ENCODE assay signal across 8 cellular contexts in genomic region chr3:11721114-11721440, GRCh38.
DNase-seq lines count a peak whose midpoint lies in the region; TF ChIP-seq lines count a peak whose summit lies in the region.

No MANE protein-coding gene starts in this region.

- H3K27ac ChIP-seq in OCI-LY1 (ENCODE audit: low read depth, low read length, poor library complexity, severe bottlenecking): peak overlapping the region; percentile 51
- no peak overlapping the region for H3K27ac ChIP-seq in endodermal cell (ENCODE audit: low read depth, low read length)
- peak overlapping the region in 1 of 2 donors; percentile 91 for H3K27ac ChIP-seq in ovary

- TF ChIP-seq EP300 in ovary (IDR thresholded peaks at IDR 0.05): no peak

- H3K36me3 Mint-ChIP-seq in Calu3 (ENCODE audit: insufficient read depth, unreplicated experiment) (peaks cover 35% of the 10 kb centered on the region), endodermal cell (ENCODE audit: low read depth) (no peaks in the 10 kb centered on the region)

- no peaks in the 10 kb centered on the region for H3K9me3 ChIP-seq in OCI-LY1 (ENCODE audit: low read length)
- no peaks in the 10 kb centered on the region for H3K9me3 ChIP-seq in endodermal cell (ENCODE audit: control insufficient read depth, low read length)
- H3K9me3 ChIP-seq in ovary: no peaks in the 10 kb centered on the region

- H3F3A ChIP-seq in OCI-LY1 (ENCODE audit: insufficient read depth, low read length): no peaks in the 10 kb centered on the region

- DNase-seq in Calu3: no peak
- DNase-seq in endodermal cell: no peak
- DNase-seq in ovary: no peak
- no peak for DNase-seq in NCI-H1930 (lab: John Stamatoyannopoulos, UW)
- DNase-seq in posterior cingulate gyrus: no peak
- no peak for DNase-seq in NCI-H2107 treated with DMSO at 0.1 percent for 48 hours (lab: John Stamatoyannopoulos, UW; ENCODE audit: unreplicated experiment)
- no peak for DNase-seq in activated naive CD4-positive, alpha-beta T cell treated with anti-CD3 and anti-CD28 coated beads, Interleukin-2, amount 50 U/mL, for 16 hours

- H3K4me3 Mint-ChIP-seq in Calu3 (ENCODE audit: low read depth, unreplicated experiment) (peak overlapping the region; percentile 99), endodermal cell (peak overlapping the region; percentile 86)

- intact Hi-C loops in Calu3 (cut with micrococcal nuclease; ENCODE audit: unreplicated experiment) (loop anchor here (2.0 kb wide), 1 partner anchor 50 kb away; no protein-coding TSS in a partner anchor), ovary (cut with DNase I) (no loop called here), posterior cingulate gyrus (cut with DNase I) (no loop called here)

- WGBS in endodermal cell (ENCODE audit: insufficient coverage in 1 of 2, insufficient read length in 1 of 2), 2 experiments: 60 to 65% methylated on average over 3 to 5 of the region's 5 CpGs
- 33 to 36% (median 35%) methylated on average over 5 of the region's 5 CpGs for WGBS in ovary, 3 donors

- H3K4me2 ChIP-seq in OCI-LY1 (ENCODE audit: low read length): peak overlapping the region; percentile 72

- peak overlapping the region; percentile 97 for H3K27ac Mint-ChIP-seq in Calu3 (ENCODE audit: unreplicated experiment)
- H3K27ac Mint-ChIP-seq in endodermal cell: peak overlapping the region; percentile 71

- H3K9me3 Mint-ChIP-seq in Calu3 (ENCODE audit: low read depth, unreplicated experiment) (no peaks in the 10 kb centered on the region), endodermal cell (no peaks in the 10 kb centered on the region)

- H3K4me3 ChIP-seq in OCI-LY1 (ENCODE audit: low read depth, low read length, poor library complexity, severe bottlenecking) (peak overlapping the region; percentile 76), endodermal cell (ENCODE audit: low read length) (peak overlapping the region; percentile 99), ovary (peak overlapping the region; percentile 84)

- CTCF ChIA-PET in Calu3 (lab: Charles Lee): no interaction called here

- H3K27me3 ChIP-seq in OCI-LY1 (ENCODE audit: insufficient read depth, low read length) (no peaks in the 10 kb centered on the region), endodermal cell (ENCODE audit: control insufficient read depth, insufficient read depth, low read length, poor library complexity, severe bottlenecking) (peaks cover 21% of the 10 kb centered on the region), ovary (no peaks in the 10 kb centered on the region)

- no peak overlapping the region for H2AFZ ChIP-seq in OCI-LY1 (ENCODE audit: low read length)

- H3K9ac ChIP-seq in OCI-LY1 (ENCODE audit: low read length) (peak overlapping the region; percentile 85), endodermal cell (ENCODE audit: extremely low read depth, low read length, poor library complexity, severe bottlenecking) (no peak overlapping the region)

- TF ChIP-seq POLR2A in ovary (IDR thresholded peaks at IDR 0.05): no peak

- H3K79me2 ChIP-seq in OCI-LY1 (ENCODE audit: insufficient read depth, low read length): peaks cover 21% of the 10 kb centered on the region

- peaks cover 49% of the 10 kb centered on the region for H3K4me1 ChIP-seq in OCI-LY1 (ENCODE audit: insufficient read depth, low read length, severe bottlenecking)
- peaks cover 5% of the 10 kb centered on the region for H3K4me1 ChIP-seq in endodermal cell (ENCODE audit: control insufficient read depth, insufficient read depth, low read length)
- H3K4me1 ChIP-seq in ovary (ENCODE audit: insufficient read depth): no peaks in the 10 kb centered on the region

- H3K36me3 ChIP-seq in OCI-LY1 (ENCODE audit: insufficient read depth, low read length) (no peaks in the 10 kb centered on the region), endodermal cell (ENCODE audit: control insufficient read depth, insufficient read depth, low read length) (no peaks in the 10 kb centered on the region), ovary (no peaks in the 10 kb centered on the region)

- TF ChIP-seq CTCF in Calu3 (IDR thresholded peaks at IDR 0.05; ENCODE audit: unreplicated experiment): no peak
- TF ChIP-seq CTCF in OCI-LY1 (IDR thresholded peaks at IDR 0.05; ENCODE audit: low read length): no peak
- no peak for TF ChIP-seq CTCF in endodermal cell (conservative IDR thresholded peaks at IDR 0.05)
- no peak for TF ChIP-seq CTCF in ovary (IDR thresholded peaks at IDR 0.05)

- no peaks in the 10 kb centered on the region for H3K9me2 ChIP-seq in OCI-LY1 (ENCODE audit: low read depth, low read length)

- H3K4me1 Mint-ChIP-seq in Calu3 (ENCODE audit: low read depth, unreplicated experiment) (peaks cover 31% of the 10 kb centered on the region), endodermal cell (peaks cover 24% of the 10 kb centered on the region)

- no peaks in the 10 kb centered on the region for H4K20me1 ChIP-seq in OCI-LY1 (ENCODE audit: insufficient read depth, low read length)

- H3K27me3 Mint-ChIP-seq in Calu3 (ENCODE audit: unreplicated experiment) (peaks cover 19% of the 10 kb centered on the region), endodermal cell (ENCODE audit: insufficient read depth) (peaks cover 19% of the 10 kb centered on the region)

- BruUV-seq in Calu3 (replicated peaks; lab: Mats Ljungman, UMichigan): no TSS peak
